Comparison of ENCODE assay signal across 10 cellular contexts in the genomic region with DNA sequence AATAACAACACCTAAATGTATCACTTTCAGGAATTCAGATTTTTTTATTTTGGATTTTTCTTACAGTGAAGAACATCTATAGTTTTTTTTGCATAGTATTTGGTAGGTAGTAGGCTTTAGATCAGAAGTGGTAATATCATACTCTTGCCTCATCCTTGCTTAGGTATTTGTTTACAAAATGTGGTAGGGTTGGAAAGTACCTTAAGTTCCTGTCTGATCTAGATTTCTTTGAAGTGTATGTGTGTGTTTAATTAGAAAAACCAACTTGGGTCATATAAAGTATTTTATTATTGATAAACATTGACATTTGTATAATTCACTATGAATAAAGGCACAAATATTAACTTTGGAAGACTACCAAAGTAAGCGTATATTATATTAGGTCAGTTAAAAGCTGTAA.
DNase-seq lines count a peak whose midpoint lies in the region; ATAC-seq, FAIRE-seq and TF ChIP-seq lines count a peak whose summit lies in the region.
"Had no signal": no experiment of that assay in that cellular context is flagged by ENCODE, and none has a peak within 500 bp of the region (broad histone marks: within the 10 kb centered on the region; RNA-seq: fewer than 3 reads in every experiment).

No MANE protein-coding gene starts in this region.

- H3K4me3 Mint-ChIP-seq in effector memory CD8-positive, alpha-beta T cell: peak overlapping the region; percentile 23 to 41

- H3K4me1 ChIP-seq in BE2C: no peaks in the 10 kb centered on the region

- H3K27ac Mint-ChIP-seq in effector memory CD8-positive, alpha-beta T cell: peak overlapping the region; percentile 83 to 92

- no peak for DNase-seq in effector memory CD8-positive, alpha-beta T cell
- DNase-seq in HT-29 (ENCODE audit: low spot score) (no peak), BE2C (no peak), mucosa of gallbladder (ENCODE audit: low spot score) (no peak), left ventricle myocardium superior (no peak)
- DNase-seq: EL had no signal

- ATAC-seq in GM21367 (IDR thresholded peaks at IDR 0.05; ENCODE audit: unreplicated experiment): peak; percentile 51
- ATAC-seq in HG03565 (IDR thresholded peaks at IDR 0.05; ENCODE audit: unreplicated experiment): peak; percentile 71
- ATAC-seq in effector memory CD8-positive, alpha-beta T cell (replicated peaks): peak; percentile 99
- no peak for ATAC-seq in left ventricle myocardium superior

- no peaks in the 10 kb centered on the region for H3K9me3 ChIP-seq in BE2C

- no peak for TF ChIP-seq CTCF in BE2C (IDR thresholded peaks at IDR 0.05; ENCODE audit: low read depth, low read length)

- no peaks in the 10 kb centered on the region for H3K9me3 Mint-ChIP-seq in effector memory CD8-positive, alpha-beta T cell

- H3K36me3 ChIP-seq in BE2C: peaks cover 3% of the 10 kb centered on the region; the same call in 1 of the 2 replicates

- peaks cover 31% of the 10 kb centered on the region for H3K36me3 Mint-ChIP-seq in effector memory CD8-positive, alpha-beta T cell (ENCODE audit: insufficient read depth)

- H3K4me3 ChIP-seq in BE2C (ENCODE audit: low read depth, low read length): no peak overlapping the region

- no peaks in the 10 kb centered on the region for H3K27me3 Mint-ChIP-seq in effector memory CD8-positive, alpha-beta T cell

- H3K27me3 ChIP-seq in BE2C: no peaks in the 10 kb centered on the region

- peak; percentile 17 for FAIRE-seq in G401.6 (lab: Jason Lieb, UNC)
- FAIRE-seq: keratinocyte had no signal

- peaks cover 30 to 42% of the 10 kb centered on the region in 2 donors for H3K4me1 Mint-ChIP-seq in effector memory CD8-positive, alpha-beta T cell (ENCODE audit: low read depth in 2 of 2)

- intact Hi-C loops in left ventricle myocardium superior (cut with micrococcal nuclease): loop anchor here (10.0 kb wide), 1 partner anchor 648 kb away; no protein-coding TSS in a partner anchor
